Comparison of ENCODE assay signal across 9 cellular contexts in the genomic region with DNA sequence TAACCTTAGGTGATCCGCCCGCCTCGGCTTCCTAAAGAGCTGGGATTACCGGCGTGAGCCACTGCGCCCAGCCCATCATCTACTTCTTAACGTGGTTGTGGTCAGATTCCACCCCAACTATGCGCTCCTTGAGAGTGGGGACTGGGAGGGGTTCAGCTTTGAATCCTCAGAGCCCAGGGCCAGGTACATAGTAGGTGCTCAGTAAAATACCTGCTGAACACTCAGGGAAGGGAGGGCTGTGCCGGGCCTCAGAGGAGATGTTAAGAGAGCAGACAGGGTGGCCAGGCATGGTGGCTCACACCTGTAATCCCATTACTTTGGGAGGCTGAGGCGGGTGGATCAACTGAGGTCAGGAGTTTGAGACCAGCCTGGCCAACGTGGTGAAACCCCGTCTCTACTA. TPM values are rescaled to one million over a fixed set of nuclear protein-coding genes. Genes with fewer than 3 reads are reported as not detected.
DNase-seq lines count a peak whose midpoint lies in the region; ATAC-seq and TF ChIP-seq lines count a peak whose summit lies in the region.
"Had no signal": no experiment of that assay in that cellular context is flagged by ENCODE, and none has a peak within 500 bp of the region (broad histone marks: within the 10 kb centered on the region; RNA-seq: fewer than 3 reads in every experiment).

No MANE protein-coding gene starts in this region.

- peak overlapping the region; percentile 51 for H3K27ac ChIP-seq in CD4-positive, CD25-positive, alpha-beta regulatory T cell (ENCODE audit: insufficient read depth, low read length, poor library complexity, severe bottlenecking)
- peak overlapping the region; percentile 93; the same call in 1 of the 2 replicates for H3K27ac ChIP-seq in PC-3 (ENCODE audit: low read length)
- peak overlapping the region; percentile 92 for H3K27ac ChIP-seq in rectal smooth muscle tissue (ENCODE audit: low read depth, low read length)

- no peaks in the 10 kb centered on the region for H3K36me3 ChIP-seq in CD4-positive, CD25-positive, alpha-beta regulatory T cell (ENCODE audit: control insufficient read depth, insufficient read depth, low read length)
- H3K36me3 ChIP-seq in PC-3 (ENCODE audit: low read depth, low read length) (peaks cover 5% of the 10 kb centered on the region; the same call in 1 of the 2 replicates), rectal smooth muscle tissue (ENCODE audit: control insufficient read depth, insufficient read depth, low read length) (no peaks in the 10 kb centered on the region)

- H3K4me1 Mint-ChIP-seq in CD4-positive, CD25-positive, alpha-beta regulatory T cell = peaks cover 0 to 65% (median 24%) of the 10 kb centered on the region in 4 donors
- H3K4me1 Mint-ChIP-seq in dendritic cell treated with granulocyte-macrophage colony-stimulating factor and Interleukin-4, amounts not matched to agents 40 ng/mL and 50 ng/mL, for 4 days (ENCODE audit: low read depth) = peaks cover 58% of the 10 kb centered on the region

- H3K27me3 ChIP-seq in CD4-positive, CD25-positive, alpha-beta regulatory T cell (ENCODE audit: control insufficient read depth, insufficient read depth, low read length) = no peaks in the 10 kb centered on the region
- H3K27me3 ChIP-seq in PC-3 (ENCODE audit: low read length) (no peaks in the 10 kb centered on the region), rectal smooth muscle tissue (ENCODE audit: control insufficient read depth, insufficient read depth, low read length) (no peaks in the 10 kb centered on the region)

- BruUV-seq in PC-3 (replicated peaks; lab: Mats Ljungman, UMichigan) = no TSS peak

- H4K20me1 ChIP-seq in PC-3 (ENCODE audit: low read length) = peaks cover 6% of the 10 kb centered on the region; the same call in 1 of the 2 replicates

- no peak for DNase-seq in CD4-positive, CD25-positive, alpha-beta regulatory T cell
- no peak for DNase-seq in PC-3
- DNase-seq in GDM1 (lab: John Stamatoyannopoulos, UW) = no peak
- no peak for DNase-seq in DMS114 treated with DMSO at 0.1 percent for 48 hours (lab: John Stamatoyannopoulos, UW; ENCODE audit: unreplicated experiment)
- DNase-seq in NCI-H526 treated with DMSO at 0.1 percent for 48 hours (lab: John Stamatoyannopoulos, UW) = no peak

- H2AFZ ChIP-seq in PC-3 (ENCODE audit: low read length) = no peak overlapping the region

- H3K4me3 Mint-ChIP-seq in CD4-positive, CD25-positive, alpha-beta regulatory T cell = peak overlapping the region; percentile 67 to 92 (median 85)
- H3K4me3 Mint-ChIP-seq in dendritic cell treated with granulocyte-macrophage colony-stimulating factor and Interleukin-4, amounts not matched to agents 40 ng/mL and 50 ng/mL, for 4 days = peak overlapping the region; percentile 24

- CTCF ChIA-PET in PC-3 (lab: Charles Lee) = interaction anchor here (1.0 kb wide), 1 partner anchor 13 kb away, joined by 3 read pairs; no protein-coding TSS in a partner anchor

- TF ChIP-seq CTCF in PC-3 (conservative IDR thresholded peaks at IDR 0.05; ENCODE audit: low read depth, low read length) = no peak

- H3K9me3 Mint-ChIP-seq in CD4-positive, CD25-positive, alpha-beta regulatory T cell = no peaks in the 10 kb centered on the region
- no peaks in the 10 kb centered on the region for H3K9me3 Mint-ChIP-seq in dendritic cell treated with granulocyte-macrophage colony-stimulating factor and Interleukin-4, amounts not matched to agents 40 ng/mL and 50 ng/mL, for 4 days
- H3K9me3 Mint-ChIP-seq: neural crest cell had no signal

- H3K4me1 ChIP-seq in CD4-positive, CD25-positive, alpha-beta regulatory T cell (ENCODE audit: control insufficient read depth, insufficient read depth, low read length, poor library complexity, severe bottlenecking) = peaks cover 60% of the 10 kb centered on the region
- H3K4me1 ChIP-seq in PC-3 (ENCODE audit: insufficient read depth, low read length) (peaks cover 11% of the 10 kb centered on the region), rectal smooth muscle tissue (ENCODE audit: control insufficient read depth, insufficient read depth, low read length) (peaks cover 14% of the 10 kb centered on the region)

- no peaks in the 10 kb centered on the region for H3K9me3 ChIP-seq in CD4-positive, CD25-positive, alpha-beta regulatory T cell (ENCODE audit: control insufficient read depth in 2 of 2, low read length in 2 of 2)
- no peaks in the 10 kb centered on the region for H3K9me3 ChIP-seq in PC-3 (ENCODE audit: low read length)

- no peak overlapping the region for H3K4me2 ChIP-seq in PC-3 (ENCODE audit: low read length)

- H3F3A ChIP-seq in PC-3 (ENCODE audit: low read length, unreplicated experiment) = peaks cover 3% of the 10 kb centered on the region

- ATAC-seq in CD4-positive, CD25-positive, alpha-beta regulatory T cell (ENCODE audit: low read depth in 2 of 2) = no peak
- ATAC-seq in PC-3 = no peak
- ATAC-seq in GM19455 (IDR thresholded peaks at IDR 0.05; ENCODE audit: unreplicated experiment) = no peak

- H3K9ac ChIP-seq in PC-3 (ENCODE audit: low read length) = no peak overlapping the region
- no peak overlapping the region for H3K9ac ChIP-seq in rectal smooth muscle tissue (ENCODE audit: low read length)

- no peaks in the 10 kb centered on the region for H3K36me3 Mint-ChIP-seq in CD4-positive, CD25-positive, alpha-beta regulatory T cell
- peaks cover 43% of the 10 kb centered on the region for H3K36me3 Mint-ChIP-seq in dendritic cell treated with granulocyte-macrophage colony-stimulating factor and Interleukin-4, amounts not matched to agents 40 ng/mL and 50 ng/mL, for 4 days (ENCODE audit: low read depth)

- no peaks in the 10 kb centered on the region for H3K27me3 Mint-ChIP-seq in CD4-positive, CD25-positive, alpha-beta regulatory T cell
- no peaks in the 10 kb centered on the region for H3K27me3 Mint-ChIP-seq in dendritic cell treated with granulocyte-macrophage colony-stimulating factor and Interleukin-4, amounts not matched to agents 40 ng/mL and 50 ng/mL, for 4 days

- POLR2A ChIA-PET in PC-3 (lab: Charles Lee; ENCODE audit: unreplicated experiment) = no interaction called here

- H3K9me2 ChIP-seq in PC-3 (replicated peaks; ENCODE audit: low read length) = no peaks in the 10 kb centered on the region

- peaks cover 25% of the 10 kb centered on the region for H3K79me2 ChIP-seq in PC-3 (ENCODE audit: low read length)

- intact Hi-C loops in PC-3 (cut with micrococcal nuclease) = loop anchor here (2.0 kb wide), 1 partner anchor 13 kb away; no protein-coding TSS in a partner anchor
- intact Hi-C loops in dendritic cell treated with granulocyte-macrophage colony-stimulating factor and Interleukin-4, amounts not matched to agents 40 ng/mL and 50 ng/mL, for 4 days (cut with micrococcal nuclease) = no loop called here

- peak overlapping the region; percentile 90 to 97 (median 95) for H3K27ac Mint-ChIP-seq in CD4-positive, CD25-positive, alpha-beta regulatory T cell
- H3K27ac Mint-ChIP-seq in dendritic cell treated with granulocyte-macrophage colony-stimulating factor and Interleukin-4, amounts not matched to agents 40 ng/mL and 50 ng/mL, for 4 days = peak overlapping the region; percentile 91

- H3K4me3 ChIP-seq in CD4-positive, CD25-positive, alpha-beta regulatory T cell (ENCODE audit: low read depth, low read length) = no peak overlapping the region
- H3K4me3 ChIP-seq in PC-3 (ENCODE audit: low read length) (no peak overlapping the region), rectal smooth muscle tissue (ENCODE audit: low read length) (no peak overlapping the region)

RNA-seq across cellular contexts. Expression of a gene that starts 1.2 kb away (rescaled TPM):
- total RNA-seq in CD4-positive, CD25-positive, alpha-beta regulatory T cell = 209 TPM
- 100 to 1,000 TPM; 321 to 829 (median 545) TPM for polyA plus RNA-seq in CD4-positive, CD25-positive, alpha-beta regulatory T cell
- 1,612 and 2,325 TPM in 2 replicates for total RNA-seq in PC-3 (2014; rRNA removed)

RNA-seq across cellular contexts. Expression of a gene that starts 11.9 kb away (rescaled TPM):
- total RNA-seq in CD4-positive, CD25-positive, alpha-beta regulatory T cell = 38.2 TPM
- polyA plus RNA-seq in CD4-positive, CD25-positive, alpha-beta regulatory T cell = 10 to 100 TPM; 33.7 to 46.9 (median 41.2) TPM
- total RNA-seq in PC-3 (2014; rRNA removed) = 32.9 and 45.4 TPM in 2 replicates

RNA-seq across cellular contexts. Expression of a gene that starts 15.7 kb away (rescaled TPM):
- total RNA-seq in CD4-positive, CD25-positive, alpha-beta regulatory T cell = 2.0 TPM
- 1 to 10 TPM; 1.1 to 5.8 (median 3.4) TPM for polyA plus RNA-seq in CD4-positive, CD25-positive, alpha-beta regulatory T cell
- 36.9 and 51.3 TPM in 2 replicates for total RNA-seq in PC-3 (2014; rRNA removed)

RNA-seq across cellular contexts. Expression of a gene that starts 22.6 kb away (rescaled TPM):
- 24.8 TPM for total RNA-seq in CD4-positive, CD25-positive, alpha-beta regulatory T cell
- 10 to 100 TPM; 10.9 to 19.2 (median 13.1) TPM for polyA plus RNA-seq in CD4-positive, CD25-positive, alpha-beta regulatory T cell
- total RNA-seq in PC-3 (2014; rRNA removed) = 64.5 and 74.8 TPM in 2 replicates

RNA-seq across cellular contexts. Expression of a gene that starts 34.8 kb away (rescaled TPM):
- total RNA-seq in CD4-positive, CD25-positive, alpha-beta regulatory T cell = 126 TPM
- 10 to 100 TPM; 10.1 to 17.8 (median 16.2) TPM for polyA plus RNA-seq in CD4-positive, CD25-positive, alpha-beta regulatory T cell
- 18.0 and 23.2 TPM in 2 replicates for total RNA-seq in PC-3 (2014; rRNA removed)

Comparison
In these comparisons a context has a peak if more than half of its experiments do, and no peak if none do; other contexts are left out.
1. RNA of a gene that starts 15.7 kb away (total RNA-seq): 36.9 to 51.3 TPM in PC-3; 2.0 TPM in CD4-positive, CD25-positive, alpha-beta regulatory T cell (single experiment); every median in the first group is over 10 times any median in the second.
2. Peak in every context shown above with its lines, with median percentiles within 50 percentile points of each other: H3K27ac ChIP-seq.